Comparison of ENCODE assay signal across 38 cellular contexts in genomic region chr2:37464064-37464463, GRCh38.
DNase-seq lines count a peak whose midpoint lies in the region; ATAC-seq, FAIRE-seq and TF ChIP-seq lines count a peak whose summit lies in the region.
"Had no signal": no experiment of that assay in that cellular context is flagged by ENCODE, and none has a peak within 500 bp of the region (broad histone marks: within the 10 kb centered on the region; RNA-seq: fewer than 3 reads in every experiment).

No MANE protein-coding gene starts in this region.

- H3K36me3 Mint-ChIP-seq in WTC11 (no peaks in the 10 kb centered on the region), type B pancreatic cell (no peaks in the 10 kb centered on the region), natural killer cell (no peaks in the 10 kb centered on the region)

- BruUV-seq in mammary epithelial cell (replicated peaks; lab: Mats Ljungman, UMichigan), result no TSS peak

- H3K4me3 ChIP-seq in mammary epithelial cell (replicated peaks in 1 of 3; ENCODE audit: insufficient read depth in 1 of 3, low read depth in 2 of 3, low read length in 3 of 3) (no peak overlapping the region), breast epithelium (no peak overlapping the region), keratinocyte (ENCODE audit: control insufficient read depth in 2 of 3, extremely low read depth in 1 of 3, insufficient read depth in 2 of 3, low read depth in 1 of 3, low read length in 3 of 3) (no peak overlapping the region)
- H3K4me3 ChIP-seq: ascending aorta, gastrocnemius medialis, GM23248, lower lobe of right lung, MG63, mucosa of descending colon, ovary, thoracic aorta, uterus had no signal

- in situ Hi-C loops in mammary epithelial cell (cut with MboI; ENCODE audit: low sequenced_read_pairs in 2 of 2), result no loop called here

- no peaks in the 10 kb centered on the region for H3K9me3 Mint-ChIP-seq in WTC11
- no peaks in the 10 kb centered on the region for H3K9me3 Mint-ChIP-seq in type B pancreatic cell
- H3K9me3 Mint-ChIP-seq in natural killer cell, result no peaks in the 10 kb centered on the region
- H3K9me3 Mint-ChIP-seq: activated T-cell treated with anti-CD3 and anti-CD28 coated beads, Interleukin-2, amount 50 U/mL, for 4 hours; central memory CD8-positive, alpha-beta T cell; dendritic cell treated with granulocyte-macrophage colony-stimulating factor and Interleukin-4, amounts not matched to agents 40 ng/mL and 50 ng/mL, for 4 days; HFFc6; nephron progenitor cell; stimulated activated naive CD8-positive, alpha-beta T cell treated with anti-CD3 and anti-CD28 coated beads, Interleukin-15, amount 100 ng/mL, for 72 hours had no signal

- H3K36me3 ChIP-seq in mammary epithelial cell (ENCODE audit: insufficient read depth, low read length) (no peaks in the 10 kb centered on the region), breast epithelium (no peaks in the 10 kb centered on the region), keratinocyte (ENCODE audit: control insufficient read depth in 2 of 2, extremely low read depth in 1 of 2, insufficient read depth in 2 of 2, low read length in 2 of 2) (no peaks in the 10 kb centered on the region)
- H3K36me3 ChIP-seq: ascending aorta, gastrocnemius medialis, lower lobe of right lung, MG63, ovary, thoracic aorta, uterus had no signal

- H3K27me3 Mint-ChIP-seq in WTC11 (ENCODE audit: low read depth), result no peaks in the 10 kb centered on the region
- H3K27me3 Mint-ChIP-seq in type B pancreatic cell, result no peaks in the 10 kb centered on the region
- H3K27me3 Mint-ChIP-seq in natural killer cell (ENCODE audit: low read depth in 2 of 2), result no peaks in the 10 kb centered on the region
- H3K27me3 Mint-ChIP-seq: central memory CD8-positive, alpha-beta T cell; dendritic cell treated with granulocyte-macrophage colony-stimulating factor and Interleukin-4, amounts not matched to agents 40 ng/mL and 50 ng/mL, for 4 days had no signal

- TF ChIP-seq CTCF in mammary epithelial cell (conservative IDR thresholded peaks at IDR 0.05 in 1 of 2, IDR thresholded peaks at IDR 0.05 in 1 of 2; ENCODE audit: extremely low read depth in 1 of 2, insufficient read depth in 1 of 2, low read depth in 1 of 2, low read length in 2 of 2) (no peak), breast epithelium (IDR thresholded peaks at IDR 0.05) (no peak), WTC11 (IDR thresholded peaks at IDR 0.05) (no peak), keratinocyte (optimal IDR thresholded peaks at IDR 0.05 in 1 of 3, IDR thresholded peaks at IDR 0.05 in 1 of 3, conservative IDR thresholded peaks at IDR 0.05 in 1 of 3; ENCODE audit: extremely low read depth in 1 of 3, insufficient read depth in 2 of 3, low read length in 3 of 3) (no peak), type B pancreatic cell (conservative IDR thresholded peaks at IDR 0.05) (no peak), natural killer cell (IDR thresholded peaks at IDR 0.05) (no peak)

- CTCF ChIA-PET in mammary epithelial cell (lab: Charles Lee; ENCODE audit: low non-redundant PET) (no interaction called here), WTC11 (lab: Charles Lee) (no interaction called here)

- FAIRE-seq in keratinocyte (lab: Jason Lieb, UNC), result peak; percentile 49
- FAIRE-seq: HTR-8/SVneo had no signal

- DNase-seq in mammary epithelial cell (no peak), breast epithelium (ENCODE audit: low spot score in 2 of 2) (no peak), WTC11 (ENCODE audit: low spot score) (no peak), keratinocyte (ENCODE audit: low read depth, low spot score) (no peak), type B pancreatic cell (ENCODE audit: extremely low spot score, unreplicated experiment) (no peak), Right ventricle myocardium superior (no peak), natural killer cell (no peak), HK-2 (ENCODE audit: unreplicated experiment) (no peak)
- DNase-seq: 8988T; activated CD4-positive, alpha-beta T cell treated with anti-CD3 and anti-CD28 coated beads, Interleukin-2, amount 50 U/mL, for 4 hours; activated CD4-positive, CD25-positive, alpha-beta regulatory T cell; activated CD8-positive, alpha-beta memory T cell treated with anti-CD3 and anti-CD28 coated beads, Interleukin-2, amount 10 ng/mL, durations not matched to agents 7 days and 5 days; activated T-cell treated with anti-CD3 and anti-CD28 coated beads, Interleukin-2, amount 50 U/mL, for 4 hours; DND-41; gastrocnemius medialis; GM23248; HFFc6; KG1; lower lobe of right lung; MG63; mucosa of descending colon; NCI-H1417; NCI-H2029; NCI-H524 treated with DMSO at 0.1 percent for 48 hours; nephron progenitor cell; ovary; PC-3; SHP77; stimulated activated naive CD8-positive, alpha-beta T cell treated with anti-CD3 and anti-CD28 coated beads, Interleukin-15, amount 100 ng/mL, for 72 hours; SW 1271; T1000; uterus had no signal

- H3K9ac ChIP-seq in mammary epithelial cell (ENCODE audit: insufficient read depth, low read length), result no peak overlapping the region
- H3K9ac ChIP-seq in keratinocyte (ENCODE audit: control insufficient read depth, extremely low read depth, insufficient read depth, low read length), result no peak overlapping the region
- H3K9ac ChIP-seq: GM23248 had no signal

- H3K27ac ChIP-seq in mammary epithelial cell (ENCODE audit: insufficient read depth, low read depth, low read length) (no peak overlapping the region), breast epithelium (no peak overlapping the region), keratinocyte (ENCODE audit: control insufficient read depth, insufficient read depth, low read length) (no peak overlapping the region)
- H3K27ac ChIP-seq: ascending aorta, C4-2B, gastrocnemius medialis, GM23248, lower lobe of right lung, ovary, thoracic aorta, uterus had no signal

- H2AFZ ChIP-seq in mammary epithelial cell (ENCODE audit: low read depth, low read length) (peak overlapping the region; percentile 26), keratinocyte (ENCODE audit: control insufficient read depth, low read length) (no peak overlapping the region)
- H2AFZ ChIP-seq: GM23248 had no signal

- ATAC-seq in WTC11 (0 out of 2 replicates have a peak, but pooled peaks have one; percentile 34), Right ventricle myocardium superior (ENCODE audit: poor library complexity) (no peak), natural killer cell (no peak)
- ATAC-seq: activated CD8-positive, alpha-beta memory T cell treated with anti-CD3 and anti-CD28 coated beads, Interleukin-2, amount 10 ng/mL, durations not matched to agents 7 days and 5 days; activated T-cell treated with anti-CD3 and anti-CD28 coated beads, Interleukin-2, amount 50 U/mL, for 4 hours; gastrocnemius medialis; lower lobe of right lung; mucosa of descending colon; PC-3; stimulated activated naive CD8-positive, alpha-beta T cell treated with anti-CD3 and anti-CD28 coated beads, Interleukin-15, amount 100 ng/mL, for 72 hours had no signal

- H3K9me3 ChIP-seq in mammary epithelial cell (replicated peaks; ENCODE audit: insufficient read depth, low read length) (no peaks in the 10 kb centered on the region), breast epithelium (no peaks in the 10 kb centered on the region), keratinocyte (ENCODE audit: control insufficient read depth, low read depth, low read length) (no peaks in the 10 kb centered on the region)
- H3K9me3 ChIP-seq: ascending aorta, gastrocnemius medialis, lower lobe of right lung, mucosa of descending colon, ovary, thoracic aorta, uterus had no signal

- H3K27ac Mint-ChIP-seq in WTC11 (no peak overlapping the region), type B pancreatic cell (peak overlapping the region; percentile 1), natural killer cell (peak overlapping the region in 1 of 2 donors; percentile 70)
- H3K27ac Mint-ChIP-seq: activated CD8-positive, alpha-beta memory T cell treated with anti-CD3 and anti-CD28 coated beads, Interleukin-2, amount 10 ng/mL, durations not matched to agents 7 days and 5 days; dendritic cell treated with granulocyte-macrophage colony-stimulating factor and Interleukin-4, amounts not matched to agents 40 ng/mL and 50 ng/mL, for 4 days; HFFc6; nephron progenitor cell; stimulated activated naive CD8-positive, alpha-beta T cell treated with anti-CD3 and anti-CD28 coated beads, Interleukin-15, amount 100 ng/mL, for 72 hours had no signal

- intact Hi-C loops in mammary epithelial cell (cut with micrococcal nuclease), result no loop called here
- intact Hi-C loops in breast epithelium (cut with DNase I; ENCODE audit: low total_unique reads), result no loop called here
- intact Hi-C loops in Right ventricle myocardium superior (cut with DNase I), result no loop called here
- intact Hi-C loops in natural killer cell (cut with micrococcal nuclease), result no loop called here

- no peak overlapping the region for H3K4me2 ChIP-seq in mammary epithelial cell (ENCODE audit: insufficient read depth, low read depth, low read length)
- peak overlapping the region; percentile 5 for H3K4me2 ChIP-seq in keratinocyte (ENCODE audit: control insufficient read depth, extremely low read depth, insufficient read depth, low read depth, low read length)

- POLR2A ChIA-PET in WTC11 (lab: Charles Lee), result no interaction called here

- H4K20me1 ChIP-seq in mammary epithelial cell (ENCODE audit: insufficient read depth, low read length) (no peaks in the 10 kb centered on the region), keratinocyte (ENCODE audit: control insufficient read depth, extremely low read depth, insufficient read depth, low read length) (no peaks in the 10 kb centered on the region)

- H3K4me1 ChIP-seq in mammary epithelial cell (ENCODE audit: insufficient read depth, low read length) (peaks cover 14% of the 10 kb centered on the region), breast epithelium (no peaks in the 10 kb centered on the region), keratinocyte (ENCODE audit: control insufficient read depth, extremely low read depth, insufficient read depth, low read length) (peaks cover 5% of the 10 kb centered on the region)
- H3K4me1 ChIP-seq: uterus had no signal

- H3K4me1 Mint-ChIP-seq in WTC11 (peaks cover 2% of the 10 kb centered on the region; the same call in 1 of the 2 replicates), type B pancreatic cell (ENCODE audit: unreplicated experiment) (peaks cover 22% of the 10 kb centered on the region), natural killer cell (peaks cover 31 to 42% of the 10 kb centered on the region in 2 donors)

- dilution Hi-C loops in mammary epithelial cell (cut with HindIII; ENCODE audit: low sequenced_read_pairs) (no loop called here), keratinocyte (cut with MboI; ENCODE audit: extremely low pct_ligation_motif_present, low sequenced_read_pairs) (no loop called here)

- H3K79me2 ChIP-seq in mammary epithelial cell (ENCODE audit: insufficient read depth, low read length) (no peaks in the 10 kb centered on the region), keratinocyte (ENCODE audit: control insufficient read depth, insufficient read depth, low read length) (no peaks in the 10 kb centered on the region)

- H3K4me3 Mint-ChIP-seq in WTC11 (no peak overlapping the region), type B pancreatic cell (peak overlapping the region; percentile 53), natural killer cell (no peak overlapping the region)
- H3K4me3 Mint-ChIP-seq: activated CD8-positive, alpha-beta memory T cell treated with anti-CD3 and anti-CD28 coated beads, Interleukin-2, amount 10 ng/mL, durations not matched to agents 7 days and 5 days; activated T-cell treated with anti-CD3 and anti-CD28 coated beads, Interleukin-2, amount 50 U/mL, for 4 hours; central memory CD8-positive, alpha-beta T cell; dendritic cell treated with granulocyte-macrophage colony-stimulating factor and Interleukin-4, amounts not matched to agents 40 ng/mL and 50 ng/mL, for 4 days; HFFc6; nephron progenitor cell; stimulated activated naive CD8-positive, alpha-beta T cell treated with anti-CD3 and anti-CD28 coated beads, Interleukin-15, amount 100 ng/mL, for 72 hours had no signal

- no peaks in the 10 kb centered on the region for H3K9me1 ChIP-seq in keratinocyte (ENCODE audit: control insufficient read depth, extremely low read depth, insufficient read depth, low read length)

- WGBS in mammary epithelial cell (ENCODE audit: low coverage, missing lambda C conversion rate), result 15% methylated on average over 2 of the region's 2 CpGs

- H3K27me3 ChIP-seq in mammary epithelial cell (ENCODE audit: insufficient read depth, low read length) (no peaks in the 10 kb centered on the region), breast epithelium (no peaks in the 10 kb centered on the region), keratinocyte (ENCODE audit: control insufficient read depth, extremely low read depth, insufficient read depth, low read length) (no peaks in the 10 kb centered on the region)
- H3K27me3 ChIP-seq: ascending aorta, gastrocnemius medialis, MG63, ovary, uterus had no signal

- no peak for TF ChIP-seq POLR2A in breast epithelium (IDR thresholded peaks at IDR 0.05)
